Comparison of ENCODE assay signal across 8 cellular contexts in genomic region chr4:85825937-85826678, GRCh38.
DNase-seq lines count a peak whose midpoint lies in the region; ATAC-seq, FAIRE-seq and TF ChIP-seq lines count a peak whose summit lies in the region.

No MANE protein-coding gene starts in this region.

- DNase-seq in G401 (ENCODE audit: low spot score) (peak; percentile 5), RCC 7860 (ENCODE audit: low spot score) (peak; percentile 89), left ventricle myocardium inferior (no peak), ecto neural progenitor cell (ENCODE audit: low spot score) (no peak), OCI-M2 (lab: John Stamatoyannopoulos, UW; ENCODE audit: unreplicated experiment) (no peak), GF-D8 (lab: John Stamatoyannopoulos, UW) (no peak)

- H3K27me3 ChIP-seq in left ventricle myocardium inferior (ENCODE audit: low read depth): no peaks in the 10 kb centered on the region
- H3K27me3 ChIP-seq in skeletal muscle tissue (ENCODE audit: control insufficient read depth in 3 of 3, insufficient read depth in 3 of 3, low read length in 3 of 3): no peaks in the 10 kb centered on the region

- peak; percentile 28 for TF ChIP-seq CTCF in left ventricle myocardium inferior (IDR thresholded peaks at IDR 0.05; ENCODE audit: borderline replicate concordance)

- H3K4me1 ChIP-seq in left ventricle myocardium inferior: peaks cover 66% of the 10 kb centered on the region
- H3K4me1 ChIP-seq in skeletal muscle tissue (ENCODE audit: control insufficient read depth in 3 of 3, insufficient read depth in 3 of 3, low read length in 3 of 3): peaks cover 20 to 30% (median 28%) of the 10 kb centered on the region in 3 donors

- peak overlapping the region in 1 of 3 donors; percentile 1 for H3K9ac ChIP-seq in skeletal muscle tissue (ENCODE audit: low read depth in 1 of 3, low read length in 3 of 3)

- H3K36me3 ChIP-seq in left ventricle myocardium inferior (no peaks in the 10 kb centered on the region), skeletal muscle tissue (ENCODE audit: control insufficient read depth in 3 of 3, insufficient read depth in 3 of 3, low read length in 3 of 3) (no peaks in the 10 kb centered on the region)

- H3K4me3 ChIP-seq in left ventricle myocardium inferior (no peak overlapping the region), skeletal muscle tissue (ENCODE audit: low read length in 3 of 3) (no peak overlapping the region)

- H3K9me3 ChIP-seq in left ventricle myocardium inferior (replicated peaks) (no peaks in the 10 kb centered on the region), skeletal muscle tissue (ENCODE audit: control insufficient read depth in 3 of 3, low read length in 3 of 3) (no peaks in the 10 kb centered on the region)

- H3K27ac ChIP-seq in left ventricle myocardium inferior (replicated peaks) (peak overlapping the region; percentile 43), skeletal muscle tissue (ENCODE audit: low read depth, low read length) (peak overlapping the region; percentile 39)

- in situ Hi-C loops in G401 (cut with HindIII; ENCODE audit: low sequenced_read_pairs): no loop called here

- peak; percentile 94 for FAIRE-seq in RCC 7860 (lab: Jason Lieb, UNC)

- intact Hi-C loops in left ventricle myocardium inferior (cut with micrococcal nuclease): no loop called here

- ATAC-seq in HG03066 (IDR thresholded peaks at IDR 0.05; ENCODE audit: low read depth, unreplicated experiment): peak; percentile 56

Comparison
In these comparisons a context has a peak if more than half of its experiments do, and no peak if none do; other contexts are left out.
1. DNase-seq: peak in G401 (single experiment) and RCC 7860 (single experiment); none in left ventricle myocardium inferior (single experiment), ecto neural progenitor cell (single experiment), OCI-M2 (single experiment) and GF-D8 (single experiment).